Comparison of ENCODE assay signal across 22 cellular contexts in the genomic region with DNA sequence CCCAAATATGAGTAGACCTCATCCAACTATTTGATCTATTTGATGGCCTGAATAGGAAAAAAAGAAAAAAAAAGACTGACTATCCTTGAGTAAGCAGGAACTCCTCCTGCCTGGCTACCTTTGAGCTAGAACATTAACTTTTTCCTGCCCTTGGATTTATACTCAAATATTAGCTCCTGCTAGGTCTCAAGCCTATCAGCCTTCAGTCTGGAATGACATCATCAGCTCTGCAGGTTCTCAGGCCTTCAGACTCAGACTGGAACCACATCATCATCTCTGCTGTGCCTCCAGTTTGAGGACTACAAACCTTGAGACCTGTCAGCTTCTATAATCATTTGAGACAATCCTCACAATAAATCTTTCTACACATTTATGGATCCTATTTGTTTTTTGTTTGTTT.
"Had no signal": no experiment of that assay in that cellular context is flagged by ENCODE, and none has a peak within 500 bp of the region (broad histone marks: within the 10 kb centered on the region; RNA-seq: fewer than 3 reads in every experiment).

No MANE protein-coding gene starts in this region.

- H3K27me3 ChIP-seq: MG63 had no signal

- ATAC-seq: Panc1, PC-3 had no signal

- H3K9me3 ChIP-seq: MG63, SK-N-SH had no signal

- H3K4me3 ChIP-seq: MG63 had no signal

- DNase-seq: KBM-7; MG63; NCI-H1092; NCI-H1105 treated with DMSO at 0.1 percent for 48 hours; NCI-H1417 treated with DMSO at 0.1 percent for 48 hours; NCI-H187; NCI-H2029; NCI-H2081 treated with DMSO at 0.1 percent for 48 hours; NCI-H2171; NCI-H226; NCI-H446; NCI-H510A; NCI-H524 treated with DMSO at 0.1 percent for 48 hours; NCI-H69; NCI-H774; NK-92 treated with Interleukin-12 subunit alpha and Interleukin-12 subunit beta, amount 100 ng/mL, for 24 hours; PC-3; SHP77; SK-N-SH; SW 1271 had no signal

- H3K27ac ChIP-seq: RWPE1 had no signal

- H3K36me3 ChIP-seq: MG63 had no signal
